25 cellular contexts compared by ENCODE assay signal in the genomic region with DNA sequence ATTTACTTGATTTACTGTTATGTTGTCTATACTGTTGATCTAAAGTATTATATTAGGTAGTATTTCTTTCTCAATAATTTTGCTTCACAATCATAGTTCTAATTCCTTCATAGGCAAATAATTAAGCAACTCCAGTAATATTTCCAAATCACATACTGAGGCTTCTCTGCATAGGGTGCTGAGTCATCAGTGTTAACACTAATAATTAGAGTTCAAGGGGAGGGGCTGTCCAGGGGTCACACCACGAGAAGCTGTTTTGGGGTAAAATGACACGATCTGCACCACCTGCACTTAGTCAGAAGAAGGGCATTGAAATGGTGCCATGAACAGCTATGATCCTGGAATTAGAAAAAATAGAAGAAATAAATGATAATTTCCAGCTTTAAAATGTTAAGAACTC.
A peak's percentile ranks its signal among the peaks of the same experiment; 100 is the strongest.
DNase-seq lines count a peak whose midpoint lies in the region; ATAC-seq, FAIRE-seq and TF ChIP-seq lines count a peak whose summit lies in the region.
"Had no signal": no experiment of that assay in that cellular context is flagged by ENCODE, and none has a peak within 500 bp of the region (broad histone marks: within the 10 kb centered on the region; RNA-seq: fewer than 3 reads in every experiment).

No MANE protein-coding gene starts in this region.

- H4K91ac ChIP-seq in IMR-90 (ENCODE audit: insufficient read depth, low read depth, low read length): no peak overlapping the region

- H3K4ac ChIP-seq in IMR-90 (ENCODE audit: low read depth, low read length): no peak overlapping the region

- no peak overlapping the region for H2BK20ac ChIP-seq in IMR-90 (ENCODE audit: low read depth, low read length)

- POLR2A ChIA-PET in IMR-90 (lab: Charles Lee; ENCODE audit: unreplicated experiment): no interaction called here

- no peak overlapping the region for H2AK9ac ChIP-seq in IMR-90 (replicated peaks; ENCODE audit: low read depth, low read length, poor library complexity)

- FAIRE-seq in bronchial epithelial cell (lab: Jason Lieb, UNC): no peak
- FAIRE-seq: A549, GM12891, GM18507 had no signal

- no peak overlapping the region for H3K9ac ChIP-seq in IMR-90 (ENCODE audit: low read depth, low read length)
- H3K9ac ChIP-seq: BLaER1 treated with 17β-estradiol and CSF1 and Interleukin-3, amounts not matched to agents 10 nM and 100 nM had no signal

- H3K4me1 ChIP-seq in IMR-90 (ENCODE audit: control insufficient read depth, insufficient read depth, low read length): peaks cover 2% of the 10 kb centered on the region; the same call in 1 of the 2 replicates
- H3K4me1 ChIP-seq: A549 had no signal

- WGBS in IMR-90 (ENCODE audit: extremely low coverage in 2 of 2, insufficient read length in 1 of 2), 2 experiments: 79% methylated on average over 2 of the region's 2 CpGs; no CpG with 5 or more reads in 1 of the 2 experiments

- no peak overlapping the region for H3K27ac ChIP-seq in IMR-90 (ENCODE audit: insufficient read depth, low read length)
- H3K27ac ChIP-seq: A549; BLaER1 treated with 17β-estradiol and CSF1 and Interleukin-3, amounts not matched to agents 10 nM and 100 nM had no signal

- TF ChIP-seq CTCF in IMR-90 (conservative IDR thresholded peaks at IDR 0.05; ENCODE audit: low read depth, low read length) (no peak), bronchial epithelial cell (IDR thresholded peaks at IDR 0.05; ENCODE audit: insufficient read depth, low read length, severe bottlenecking) (no peak), fibroblast of villous mesenchyme (IDR thresholded peaks at IDR 0.05; ENCODE audit: insufficient read depth, low read depth, low read length) (no peak)

- no peak overlapping the region for H3K14ac ChIP-seq in IMR-90 (replicated peaks; ENCODE audit: low read depth, low read length)

- H2BK5ac ChIP-seq in IMR-90 (ENCODE audit: low read depth, low read length, poor library complexity, severe bottlenecking): no peak overlapping the region

- H2BK15ac ChIP-seq in IMR-90 (ENCODE audit: low read depth, low read length): no peak overlapping the region

- no TSS peak for BruUV-seq in IMR-90 (replicated peaks; lab: Mats Ljungman, UMichigan)

- H3K4me3 ChIP-seq in IMR-90 (ENCODE audit: insufficient read depth, low read depth, low read length) (no peak overlapping the region), bronchial epithelial cell (ENCODE audit: low read depth, low read length) (no peak overlapping the region), fibroblast of villous mesenchyme (ENCODE audit: low read depth, low read length) (no peak overlapping the region)
- H3K4me3 ChIP-seq: A549; BLaER1 treated with 17β-estradiol and CSF1 and Interleukin-3, amounts not matched to agents 10 nM and 100 nM; GM23338 had no signal

- H3K9me3 ChIP-seq in IMR-90 (ENCODE audit: control insufficient read depth, insufficient read depth, low read length): no peaks in the 10 kb centered on the region
- H3K9me3 ChIP-seq: A549; BE2C; BLaER1 treated with 17β-estradiol and CSF1 and Interleukin-3, amounts not matched to agents 10 nM and 100 nM had no signal

- no peak overlapping the region for H3K18ac ChIP-seq in IMR-90 (ENCODE audit: low read depth, low read length)

- CTCF ChIA-PET in IMR-90 (lab: Yijun Ruan, JAX): no interaction called here

- H3K36me3 ChIP-seq in IMR-90 (ENCODE audit: control insufficient read depth, insufficient read depth, low read length) (no peaks in the 10 kb centered on the region), bronchial epithelial cell (ENCODE audit: control insufficient read depth, insufficient read depth, low read length) (no peaks in the 10 kb centered on the region)
- H3K36me3 ChIP-seq: BE2C; BLaER1 treated with 17β-estradiol and CSF1 and Interleukin-3, amounts not matched to agents 10 nM and 100 nM had no signal

- H2BK120ac ChIP-seq in IMR-90 (ENCODE audit: low read depth, low read length): no peak overlapping the region

- no peaks in the 10 kb centered on the region for H3K79me1 ChIP-seq in IMR-90 (ENCODE audit: low read depth in 1 of 2, low read length in 2 of 2)

- H3K23ac ChIP-seq in IMR-90 (ENCODE audit: low read depth, low read length): no peak overlapping the region

- H3K56ac ChIP-seq in IMR-90 (ENCODE audit: extremely low read depth, insufficient read depth, low read length): no peak overlapping the region

- no peak for TF ChIP-seq RAD21 in IMR-90 (IDR thresholded peaks at IDR 0.05; ENCODE audit: low read length)

- H3K9me1 ChIP-seq in IMR-90 (ENCODE audit: insufficient read depth, low read length): no peaks in the 10 kb centered on the region

- no peak for DNase-seq in IMR-90
- peak; percentile 13 for DNase-seq in bronchial epithelial cell (ENCODE audit: low read depth)
- DNase-seq in fibroblast of villous mesenchyme (ENCODE audit: low read depth): peak; percentile 28
- DNase-seq in renal cortical epithelial cell (ENCODE audit: low read depth): peak; percentile 21
- no peak for DNase-seq in NCI-H128 (lab: John Stamatoyannopoulos, UW; ENCODE audit: unreplicated experiment)
- DNase-seq: 8988T; ACHN; AML-193; BE2C; Calu3; CD4-positive, alpha-beta T cell; CD8-positive, alpha-beta memory T cell; COR-L47; DMS53; DMS79 treated with DMSO at 0.1 percent for 48 hours; GF-D8; H9 had no signal

- no peak overlapping the region for H2AK5ac ChIP-seq in IMR-90 (ENCODE audit: low read depth, low read length)

- no peak overlapping the region for H3K4me2 ChIP-seq in IMR-90 (ENCODE audit: low read depth, low read length)
- H3K4me2 ChIP-seq: A549, GM23338 had no signal

- dilution Hi-C loops in IMR-90 (cut with HindIII; ENCODE audit: low sequenced_read_pairs, unreplicated experiment): no loop called here

- intact Hi-C loops in IMR-90 (cut with micrococcal nuclease): loop anchor here (5.0 kb wide), 1 partner anchor 415 kb away; no protein-coding TSS in a partner anchor

- ATAC-seq in IMR-90 (ENCODE audit: low read depth): peak; percentile 57
- no peak for ATAC-seq in GM21786 (IDR thresholded peaks at IDR 0.05; ENCODE audit: unreplicated experiment)
- no peak for ATAC-seq in GM21367 (IDR thresholded peaks at IDR 0.05; ENCODE audit: unreplicated experiment)
- ATAC-seq: A549, GM23338, HCT116 had no signal

- no peak for TF ChIP-seq POLR2A in IMR-90 (IDR thresholded peaks at IDR 0.05; ENCODE audit: low read depth, low read length)

- no peak overlapping the region for H4K5ac ChIP-seq in IMR-90 (ENCODE audit: low read depth, low read length)

- no peaks in the 10 kb centered on the region for H3K27me3 ChIP-seq in IMR-90 (ENCODE audit: control insufficient read depth, insufficient read depth, low read length)
- no peaks in the 10 kb centered on the region for H3K27me3 ChIP-seq in bronchial epithelial cell (ENCODE audit: control insufficient read depth, insufficient read depth, low read length)
- H3K27me3 ChIP-seq: BE2C; BLaER1 treated with 17β-estradiol and CSF1 and Interleukin-3, amounts not matched to agents 10 nM and 100 nM had no signal

- no peaks in the 10 kb centered on the region for H4K20me1 ChIP-seq in IMR-90 (ENCODE audit: insufficient read depth, low read length)
- H4K20me1 ChIP-seq: BLaER1 treated with 17β-estradiol and CSF1 and Interleukin-3, amounts not matched to agents 10 nM and 100 nM had no signal

- H2AFZ ChIP-seq in IMR-90 (replicated peaks; ENCODE audit: low read length, poor library complexity): no peak overlapping the region

- in situ Hi-C loops in IMR-90 (cut with MboI; ENCODE audit: low sequenced_read_pairs): no loop called here

- no peak overlapping the region for H4K8ac ChIP-seq in IMR-90 (ENCODE audit: low read depth in 2 of 2, low read length in 2 of 2)

TF ChIP-seq in IMR-90, 13 proteins besides CTCF, POLR2A, EP300 and RAD21:
- peak; percentile 67 for TF ChIP-seq MAFK (IDR thresholded peaks at IDR 0.05; ENCODE audit: low read depth, low read length)
- TF ChIP-seq RFX5 (IDR thresholded peaks at IDR 0.05; ENCODE audit: low read depth, low read length): no peak

Comparison
In these comparisons a context has a peak if more than half of its experiments do, and no peak if none do; other contexts are left out.
1. DNase-seq: peak in bronchial epithelial cell (single experiment), fibroblast of villous mesenchyme (single experiment) and renal cortical epithelial cell (single experiment); none in IMR-90 (single experiment) and NCI-H128 (single experiment).